Comparison of ENCODE assay signal across 8 cellular contexts in the genomic region with DNA sequence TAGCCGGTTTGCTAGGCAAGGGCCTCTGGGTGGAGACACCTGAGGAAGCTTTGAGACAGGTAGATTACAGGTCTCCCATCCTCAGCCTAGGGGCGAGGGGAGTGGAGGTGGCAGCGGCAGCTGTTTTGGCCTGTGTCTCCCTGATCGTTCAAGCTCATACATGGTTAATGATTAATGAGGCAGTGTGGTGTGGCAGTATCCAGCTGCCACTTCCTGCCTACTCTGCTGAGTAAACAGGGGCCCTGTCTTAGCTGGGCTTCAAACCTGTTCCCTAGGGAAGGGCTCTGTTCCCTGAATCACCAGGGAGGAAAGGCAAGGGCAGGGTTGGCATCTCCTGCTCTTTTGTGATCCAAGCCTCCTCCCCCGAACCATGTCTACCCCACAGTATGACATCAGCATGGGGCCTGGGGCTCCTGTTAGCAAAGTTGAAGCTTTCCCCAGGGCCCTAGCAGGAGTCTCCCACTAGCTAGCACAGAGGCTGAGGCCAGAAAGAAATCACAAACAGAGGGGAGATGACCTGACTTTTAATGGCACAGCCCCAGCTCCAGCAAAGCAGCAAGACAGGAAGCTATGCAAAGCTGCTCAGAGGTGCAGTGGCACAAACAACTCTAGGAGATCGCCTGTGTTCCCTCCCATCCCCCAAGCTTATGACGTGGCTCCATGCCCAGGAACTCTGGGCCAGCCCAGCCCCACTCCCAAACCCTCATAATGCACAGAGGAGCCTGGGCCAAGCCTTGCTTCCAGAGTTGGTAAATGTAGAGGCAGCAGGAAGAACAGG. TPM values are rescaled to one million over a fixed set of nuclear protein-coding genes. Genes with fewer than 3 reads are reported as not detected.
DNase-seq lines count a peak whose midpoint lies in the region; ATAC-seq and TF ChIP-seq lines count a peak whose summit lies in the region.

No MANE protein-coding gene starts in this region.

- peak; percentile 39 for TF ChIP-seq POLR2A in GM15510 (IDR thresholded peaks at IDR 0.05; ENCODE audit: borderline replicate concordance, extremely low read depth, insufficient read length)

- H3K4me3 ChIP-seq in naive thymus-derived CD4-positive, alpha-beta T cell (ENCODE audit: low read length) = peak overlapping the region; percentile 65

- POLR2A ChIA-PET in naive thymus-derived CD4-positive, alpha-beta T cell (lab: Charles Lee) = interaction anchor here (0.9 to 14.3 kb wide), 15 partner anchors 9 to 358 kb away, joined by 3 to 575 read pairs (median 11); partner anchors contain the start of genes ABCB6, ANKZF1, ATG9A and CNPPD1

- peak overlapping the region; percentile 89 for H3K27ac ChIP-seq in naive thymus-derived CD4-positive, alpha-beta T cell (ENCODE audit: low read depth, low read length)

- peaks cover 44 to 79% (median 76%) of the 10 kb centered on the region in 7 donors for H3K4me1 Mint-ChIP-seq in naive thymus-derived CD4-positive, alpha-beta T cell

- H3K9me3 Mint-ChIP-seq in naive thymus-derived CD4-positive, alpha-beta T cell = peaks cover 0 to 10% (median 0%) of the 10 kb centered on the region in 11 donors

- peak; percentile 40 for ATAC-seq in HG03060 (IDR thresholded peaks at IDR 0.05; ENCODE audit: low read depth, unreplicated experiment)
- ATAC-seq in naive thymus-derived CD4-positive, alpha-beta T cell = no peak

- H3K27me3 ChIP-seq in naive thymus-derived CD4-positive, alpha-beta T cell (ENCODE audit: control insufficient read depth in 2 of 2, insufficient read depth in 2 of 2, low read length in 2 of 2) = no peaks in the 10 kb centered on the region

- H3K27ac Mint-ChIP-seq in naive thymus-derived CD4-positive, alpha-beta T cell = peak overlapping the region; percentile 88 to 99 (median 97)

- intact Hi-C loops in naive thymus-derived CD4-positive, alpha-beta T cell (cut with micrococcal nuclease) = loop anchor here (5.0 kb wide), 4 partner anchors 348 to 1032 kb away; partner anchors contain the start of genes STK11IP (in 2 of the 2), ARPC2 (in 1 of the 2), CTDSP1 (in 1 of the 2) and TTLL4 (in 1 of the 2)

- peak; percentile 94 for DNase-seq in A172 (ENCODE audit: low spot score)
- peak; percentile 29 to 78 for DNase-seq in NCI-H446 (lab: John Stamatoyannopoulos, UW)
- peak; percentile 63 for DNase-seq in activated CD8-positive, alpha-beta memory T cell treated with anti-CD3 and anti-CD28 coated beads, Interleukin-2, amount 50 U/mL, for 48 hours
- DNase-seq in fibroblast of gingiva (ENCODE audit: low read depth) = peak; percentile 92
- peak in 8 of 9 donors; percentile 36 to 63 (median 53) for DNase-seq in naive thymus-derived CD4-positive, alpha-beta T cell
- no peak for DNase-seq in NCI-H128 (lab: John Stamatoyannopoulos, UW; ENCODE audit: unreplicated experiment)

- H3K4me1 ChIP-seq in naive thymus-derived CD4-positive, alpha-beta T cell (ENCODE audit: control insufficient read depth in 2 of 2, insufficient read depth in 2 of 2, low read length in 2 of 2) = peaks cover 72% of the 10 kb centered on the region in 2 donors

- H3K27me3 Mint-ChIP-seq in naive thymus-derived CD4-positive, alpha-beta T cell = peaks cover 0 to 2% (median 0%) of the 10 kb centered on the region in 5 donors

- H3K36me3 ChIP-seq in naive thymus-derived CD4-positive, alpha-beta T cell (ENCODE audit: control insufficient read depth in 2 of 3, insufficient read depth in 3 of 3, low read length in 3 of 3) = peaks cover 11 to 48% (median 17%) of the 10 kb centered on the region in 3 experiments

- H3K36me3 Mint-ChIP-seq in naive thymus-derived CD4-positive, alpha-beta T cell = peaks cover 5 to 58% (median 36%) of the 10 kb centered on the region in 5 donors

- H3K4me3 Mint-ChIP-seq in naive thymus-derived CD4-positive, alpha-beta T cell = peak overlapping the region; percentile 82 to 100 (median 92)

- no peaks in the 10 kb centered on the region for H3K9me3 ChIP-seq in naive thymus-derived CD4-positive, alpha-beta T cell (ENCODE audit: control insufficient read depth in 2 of 3, low read length in 3 of 3)

- CTCF ChIA-PET in naive thymus-derived CD4-positive, alpha-beta T cell (lab: Charles Lee) = interaction anchor here (0.5 to 2.9 kb wide), 12 partner anchors 8 to 139 kb away, joined by 3 to 14 read pairs (median 4); partner anchors contain the start of genes ANKZF1, ATG9A and DNPEP

RNA-seq across cellular contexts. Expression of gene TUBA4B, which starts 3.7 kb away (rescaled TPM):
- not detected in 2 replicates for total RNA-seq in A172 (2014; rRNA removed; shearing (Covaris generic))
- not detected for total RNA-seq in naive thymus-derived CD4-positive, alpha-beta T cell
- not detected for polyA plus RNA-seq in naive thymus-derived CD4-positive, alpha-beta T cell

RNA-seq across cellular contexts. Expression of gene STK16, which starts 4.1 kb away (rescaled TPM):
- total RNA-seq in A172 (2014; rRNA removed; shearing (Covaris generic)) = 16.3 and 23.1 TPM in 2 replicates
- 10 to 100 TPM; 17.4 to 35.0 (median 21.8) TPM for total RNA-seq in naive thymus-derived CD4-positive, alpha-beta T cell
- polyA plus RNA-seq in naive thymus-derived CD4-positive, alpha-beta T cell = 10 to 100 TPM; 18.8 to 24.4 TPM

RNA-seq across cellular contexts. Expression of gene GLB1L, which starts 4.1 kb away (rescaled TPM):
- 9.6 and 12.1 TPM in 2 replicates for total RNA-seq in A172 (2014; rRNA removed; shearing (Covaris generic))
- 1 to 10 TPM; 1.9 to 4.5 (median 2.7) TPM for total RNA-seq in naive thymus-derived CD4-positive, alpha-beta T cell
- polyA plus RNA-seq in naive thymus-derived CD4-positive, alpha-beta T cell = 1 to 10 TPM; 1.6 to 2.1 TPM

RNA-seq across cellular contexts. Expression of gene TUBA4A, which starts 4.3 kb away (rescaled TPM):
- 106 and 115 TPM in 2 replicates for total RNA-seq in A172 (2014; rRNA removed; shearing (Covaris generic))
- 100 to 1,000 TPM in 3 of 5 experiments, 10 to 100 TPM in 2; 82.9 to 260 (median 183) TPM for total RNA-seq in naive thymus-derived CD4-positive, alpha-beta T cell
- polyA plus RNA-seq in naive thymus-derived CD4-positive, alpha-beta T cell = 100 to 1,000 TPM; 145 to 336 TPM

RNA-seq across cellular contexts. Expression of gene ANKZF1, which starts 19.8 kb away (rescaled TPM):
- 23.6 and 24.7 TPM in 2 replicates for total RNA-seq in A172 (2014; rRNA removed; shearing (Covaris generic))
- 100 to 1,000 TPM; 117 to 287 (median 169) TPM for total RNA-seq in naive thymus-derived CD4-positive, alpha-beta T cell
- polyA plus RNA-seq in naive thymus-derived CD4-positive, alpha-beta T cell = 10 to 100 TPM; 29.7 to 61.4 TPM
